19 cellular contexts compared by ENCODE assay signal in the genomic region with DNA sequence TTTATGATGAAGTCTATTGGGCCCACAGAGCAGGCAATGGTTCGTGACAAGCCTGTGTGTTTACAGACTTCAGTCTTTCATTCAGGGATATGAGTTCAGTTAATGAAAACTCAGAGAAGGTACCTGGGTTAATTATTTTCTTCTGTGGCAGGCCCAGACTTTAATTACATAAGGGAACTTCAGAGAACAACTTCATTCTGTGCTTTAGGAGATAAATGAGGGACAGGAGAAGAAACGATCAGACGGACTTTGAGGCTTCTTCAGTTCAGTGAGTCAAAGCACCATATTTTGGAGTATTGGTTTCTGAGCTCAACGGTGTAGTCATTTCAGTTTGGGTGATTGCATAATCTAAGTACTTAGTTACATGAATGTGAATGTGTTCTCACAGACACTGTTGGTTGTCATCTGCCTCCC.
A peak's percentile ranks its signal among the peaks of the same experiment; 100 is the strongest.
DNase-seq lines count a peak whose midpoint lies in the region; ATAC-seq and TF ChIP-seq lines count a peak whose summit lies in the region.
"Had no signal": no experiment of that assay in that cellular context is flagged by ENCODE, and none has a peak within 500 bp of the region (broad histone marks: within the 10 kb centered on the region; RNA-seq: fewer than 3 reads in every experiment).

No MANE protein-coding gene starts in this region.

- no peaks in the 10 kb centered on the region for H3K9me3 ChIP-seq in ovary

- no peaks in the 10 kb centered on the region for H3K4me1 ChIP-seq in ovary (ENCODE audit: insufficient read depth)

- no peak for TF ChIP-seq EP300 in ovary (IDR thresholded peaks at IDR 0.05)

- no peak overlapping the region for H3K4me3 ChIP-seq in ovary

- DNase-seq in Caki2 (ENCODE audit: low read depth) (peak; percentile 44), glomerular visceral epithelial cell (ENCODE audit: extremely low spot score) (peak; percentile 9), NCI-H69 (lab: John Stamatoyannopoulos, UW) (no peak), ovary (no peak), SK-N-DZ (ENCODE audit: low spot score) (no peak), DMS 273 (lab: John Stamatoyannopoulos, UW; ENCODE audit: unreplicated experiment) (no peak)
- DNase-seq: activated CD4-positive, alpha-beta T cell treated with anti-CD3 and anti-CD28 coated beads, Interleukin-2, amount 50 U/mL, for 48 hours; activated naive CD4-positive, alpha-beta T cell treated with anti-CD3 and anti-CD28 coated beads for 36 hours; activated T-cell treated with anti-CD3 and anti-CD28 coated beads for 4 hours; aorta; cerebellar nuclear complex; effector memory CD4-positive, alpha-beta T cell; NCI-H1092 treated with DMSO at 0.1 percent for 48 hours; NCI-H2081; NCI-H526 treated with DMSO at 0.1 percent for 48 hours; SIG-M5; stimulated activated naive B cell treated with anti-CD40 and anti-IgM and Interleukin-4, amounts not matched to agents 10 μg/mL and 1 μg/mL and 100 μg/mL, for 72 hours had no signal

- no peak for TF ChIP-seq POLR2A in ovary (IDR thresholded peaks at IDR 0.05)

- in situ Hi-C loops in Caki2 (cut with HindIII; ENCODE audit: low pct_unique_long_range_greater_than_20kb, low sequenced_read_pairs) = no loop called here

- no peaks in the 10 kb centered on the region for H3K36me3 ChIP-seq in ovary

- TF ChIP-seq CTCF in ovary (IDR thresholded peaks at IDR 0.05) = no peak

- intact Hi-C loops in ovary (cut with DNase I) = loop anchor here in 1 of 4 donors (10.0 kb wide), 1 partner anchor 1659 kb away; no protein-coding TSS in a partner anchor

- WGBS in ovary, 3 donors = 65 to 92% (median 79%) methylated on average over 4 of the region's 4 CpGs

- no peak overlapping the region for H3K27ac ChIP-seq in ovary

- ATAC-seq in GM19397 (IDR thresholded peaks at IDR 0.05; ENCODE audit: unreplicated experiment) (peak; percentile 76), HG03108 (IDR thresholded peaks at IDR 0.05; ENCODE audit: unreplicated experiment) (peak; percentile 54)
- ATAC-seq: stimulated activated naive B cell treated with anti-CD40 and anti-IgM and Interleukin-4, amounts not matched to agents 10 μg/mL and 1 μg/mL and 100 μg/mL, for 72 hours had no signal

- H3K27me3 ChIP-seq in ovary = no peaks in the 10 kb centered on the region

Comparison
In these comparisons a context has a peak if more than half of its experiments do, and no peak if none do; other contexts are left out.
1. DNase-seq: peak in Caki2 (single experiment) and glomerular visceral epithelial cell (single experiment); none in NCI-H69 (single experiment), ovary (0 of 5), SK-N-DZ (single experiment) and DMS 273 (single experiment).